27 cellular contexts compared by ENCODE assay signal in the genomic region with DNA sequence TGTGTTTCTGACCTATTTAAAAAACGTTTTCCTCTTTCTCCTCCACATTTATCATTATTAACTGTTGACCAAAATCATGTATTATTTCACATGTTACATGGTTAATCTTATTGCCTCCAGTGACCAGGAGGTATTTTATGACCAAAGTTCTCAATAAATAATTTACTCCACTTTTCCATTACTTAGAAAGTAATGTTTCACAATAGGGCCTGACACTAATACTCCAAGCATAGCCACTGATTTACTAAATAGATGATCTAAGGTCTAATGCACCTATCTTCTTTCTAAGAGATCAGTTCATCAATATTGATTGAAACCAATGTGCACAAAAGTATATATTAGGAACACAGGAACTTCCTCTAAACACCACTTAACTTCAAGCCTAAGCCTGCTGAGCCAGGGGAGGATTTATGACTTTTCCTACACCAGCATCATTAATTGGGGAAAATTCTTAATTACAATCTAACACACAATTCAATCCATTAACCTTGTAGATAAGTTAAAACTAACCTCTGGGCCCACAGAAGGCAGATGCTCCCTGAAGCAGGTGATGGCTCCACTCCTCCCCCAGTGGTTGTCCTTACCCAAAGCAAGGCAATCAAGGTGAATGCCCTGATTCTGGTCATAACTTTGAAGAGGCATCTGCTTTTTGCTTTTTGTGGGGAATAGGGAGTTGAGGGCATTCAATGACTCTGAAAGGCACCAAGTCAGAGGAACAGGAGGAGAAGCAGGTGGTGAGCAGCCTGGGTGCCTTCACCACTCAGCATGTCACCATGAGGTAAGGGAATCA. TPM values are rescaled to one million over a fixed set of nuclear protein-coding genes. Genes with fewer than 3 reads are reported as not detected.
A peak's percentile ranks its signal among the peaks of the same experiment; 100 is the strongest.
DNase-seq lines count a peak whose midpoint lies in the region; ATAC-seq and TF ChIP-seq lines count a peak whose summit lies in the region.
"Had no signal": no experiment of that assay in that cellular context is flagged by ENCODE, and none has a peak within 500 bp of the region (broad histone marks: within the 10 kb centered on the region; RNA-seq: fewer than 3 reads in every experiment).

No MANE protein-coding gene starts in this region.

- no peak overlapping the region for H2BK12ac ChIP-seq in H9 (ENCODE audit: insufficient read length, low read depth, low read length)

- peak; percentile 16 for DNase-seq in DMS53 (lab: John Stamatoyannopoulos, UW)
- DNase-seq in DMS53 treated with DMSO at 0.1 percent for 48 hours (lab: John Stamatoyannopoulos, UW; ENCODE audit: unreplicated experiment): no peak
- no peak for DNase-seq in H9
- DNase-seq in fibroblast of lung (ENCODE audit: low read depth in 2 of 2): no peak
- no peak for DNase-seq in NOMO-1 (lab: John Stamatoyannopoulos, UW; ENCODE audit: unreplicated experiment in 2 of 2)
- no peak for DNase-seq in stimulated activated naive CD8-positive, alpha-beta T cell treated with anti-CD3 and anti-CD28 coated beads, Interleukin-15, Interleukin-2, amounts not matched to agents 100 U/mL and 50 U/mL, for 24 hours
- DNase-seq: activated CD4-positive, alpha-beta memory T cell treated with anti-CD3 and anti-CD28 coated beads for 36 hours; activated CD4-positive, CD25-positive, alpha-beta regulatory T cell treated with anti-CD3 and anti-CD28 coated beads, Interleukin-2, amount 50 U/mL, for 72 hours; activated CD8-positive, alpha-beta memory T cell treated with anti-CD3 and anti-CD28 coated beads, Interleukin-2, amount 50 U/mL, for 48 hours; activated naive CD4-positive, alpha-beta T cell treated with anti-CD3 and anti-CD28 coated beads, Interleukin-2, amount 50 U/mL, for 16 hours; body of pancreas; Calu3; HFFc6; mesendoderm; NCI-H1092; NCI-H1694 treated with DMSO at 0.1 percent for 48 hours; RPMI8226; stimulated activated naive B cell treated with anti-CD40 and anti-IgM and Interleukin-4, amounts not matched to agents 10 μg/mL and 1 μg/mL and 100 μg/mL, for 72 hours; upper lobe of right lung had no signal

- 0 out of 3 replicates have a peak, but pooled peaks have one; percentile 19 for TF ChIP-seq CTCF in H9 (conservative IDR thresholded peaks at IDR 0.05)
- no peak for TF ChIP-seq CTCF in fibroblast of lung (conservative IDR thresholded peaks at IDR 0.05 in 1 of 2, IDR thresholded peaks at IDR 0.05 in 1 of 2; ENCODE audit: low read depth in 1 of 2, low read length in 2 of 2)
- TF ChIP-seq CTCF in nephron (IDR thresholded peaks at IDR 0.05; ENCODE audit: unreplicated experiment in 3 of 3): no peak

- no peak overlapping the region for H3K4ac ChIP-seq in H9 (ENCODE audit: low read depth, low read length)

- H3K23ac ChIP-seq in H9 (ENCODE audit: insufficient read length, low read depth, low read length): no peak overlapping the region

- H4K20me1 ChIP-seq in H9 (ENCODE audit: control insufficient read depth, insufficient read depth, insufficient read length) (no peaks in the 10 kb centered on the region), fibroblast of lung (ENCODE audit: control insufficient read depth, extremely low read depth, insufficient read depth, low read length) (no peaks in the 10 kb centered on the region)

- H3K4me1 ChIP-seq in H9 (ENCODE audit: insufficient read depth, low read length) (0 out of 2 replicates have a peak, but pooled peaks cover 2% of the 10 kb centered on the region), fibroblast of lung (ENCODE audit: control insufficient read depth, extremely low read depth, insufficient read depth, low read length) (peaks cover 17% of the 10 kb centered on the region)

- H2AK5ac ChIP-seq in H9 (ENCODE audit: insufficient read length, low read length): no peak overlapping the region

- peak overlapping the region in 2 of 3 experiments; percentile 15 to 30; a peak in 2 of 7 replicates for H3K27ac Mint-ChIP-seq in H9
- peak overlapping the region; percentile 18 to 59 (median 27) for H3K27ac Mint-ChIP-seq in nephron
- H3K27ac Mint-ChIP-seq: activated CD4-positive, alpha-beta memory T cell treated with anti-CD3 and anti-CD28 coated beads for 36 hours; activated T-helper 2 cell treated with anti-CD3 and anti-CD28 coated beads, Interferon-gamma antibody, Interleukin-2, Interleukin-4, amounts not matched to agents 10 μg/mL and 5 μg/mL and 100 μg/mL, durations not matched to agents 14 hours and 24 hours and 36 hours; HFFc6; stimulated activated naive B cell treated with anti-CD40 and anti-IgM and Interleukin-4, amounts not matched to agents 10 μg/mL and 1 μg/mL and 100 μg/mL, for 72 hours had no signal

- no peak overlapping the region for H4K8ac ChIP-seq in H9 (replicated peaks; ENCODE audit: insufficient read length, low read depth, low read length)

- H3K79me2 ChIP-seq in H9 (ENCODE audit: insufficient read depth, low read length): no peaks in the 10 kb centered on the region; the same call in 1 of the 2 replicates
- peaks cover 54% of the 10 kb centered on the region for H3K79me2 ChIP-seq in fibroblast of lung (ENCODE audit: control insufficient read depth, insufficient read depth, low read length)

- H3K14ac ChIP-seq in H9 (ENCODE audit: insufficient read depth, low read length): no peak overlapping the region

- H3K18ac ChIP-seq in H9 (ENCODE audit: insufficient read length, low read depth, low read length): no peak overlapping the region

- no peak overlapping the region for H3K4me3 ChIP-seq in fibroblast of lung (replicated peaks in 1 of 4; ENCODE audit: control extremely low read depth in 1 of 4, insufficient read depth in 1 of 4, low read depth in 3 of 4, low read length in 4 of 4)
- H3K4me3 ChIP-seq: body of pancreas, K562, prostate gland, upper lobe of right lung had no signal

- no peak overlapping the region for H2AFZ ChIP-seq in H9 (ENCODE audit: low read length)
- H2AFZ ChIP-seq in fibroblast of lung (ENCODE audit: low read length): no peak overlapping the region

- H2BK20ac ChIP-seq in H9 (ENCODE audit: low read depth, low read length, poor library complexity, severe bottlenecking): no peak overlapping the region

- no peak overlapping the region for H2BK5ac ChIP-seq in H9 (ENCODE audit: insufficient read length, low read length)

- H3K56ac ChIP-seq in H9 (ENCODE audit: insufficient read length, low read depth, low read length): no peak overlapping the region

- H3K4me3 Mint-ChIP-seq in H9: no peak overlapping the region
- no peak overlapping the region for H3K4me3 Mint-ChIP-seq in nephron
- H3K4me3 Mint-ChIP-seq: activated CD4-positive, alpha-beta memory T cell treated with anti-CD3 and anti-CD28 coated beads for 36 hours; HFFc6; stimulated activated naive B cell treated with anti-CD40 and anti-IgM and Interleukin-4, amounts not matched to agents 10 μg/mL and 1 μg/mL and 100 μg/mL, for 72 hours had no signal

- H3K27ac ChIP-seq in H9 (ENCODE audit: insufficient read length, low read depth, low read length) (no peak overlapping the region), fibroblast of lung (ENCODE audit: insufficient read depth, low read length) (no peak overlapping the region)
- H3K27ac ChIP-seq: 22Rv1, body of pancreas, C4-2B, neutrophil, prostate gland, upper lobe of right lung had no signal

- H3K4me2 ChIP-seq in H9 (ENCODE audit: insufficient read depth, insufficient read length, low read length): no peak overlapping the region
- peak overlapping the region; percentile 54 for H3K4me2 ChIP-seq in fibroblast of lung (ENCODE audit: extremely low read depth, insufficient read depth, low read length)

- H3K4me1 Mint-ChIP-seq in H9 (peaks cover 4 to 5% of the 10 kb centered on the region in 2 experiments; a peak in 2 of 4 replicates), nephron (peaks cover 56% of the 10 kb centered on the region)
- H3K4me1 Mint-ChIP-seq: stimulated activated naive B cell treated with anti-CD40 and anti-IgM and Interleukin-4, amounts not matched to agents 10 μg/mL and 1 μg/mL and 100 μg/mL, for 72 hours had no signal

- H4K91ac ChIP-seq in H9 (ENCODE audit: insufficient read length, low read depth, low read length): no peak overlapping the region

- no peak overlapping the region for H4K5ac ChIP-seq in H9 (ENCODE audit: insufficient read length, low read depth, low read length)

- no peak overlapping the region for H2BK120ac ChIP-seq in H9 (ENCODE audit: low read depth, low read length, poor library complexity, severe bottlenecking)

- no peak overlapping the region for H2BK15ac ChIP-seq in H9 (ENCODE audit: low read depth, low read length)

- H3K27me3 ChIP-seq in H9 (ENCODE audit: insufficient read depth, low read length): no peaks in the 10 kb centered on the region
- H3K27me3 ChIP-seq in fibroblast of lung (ENCODE audit: control insufficient read depth, insufficient read depth, low read length): no peaks in the 10 kb centered on the region
- H3K27me3 ChIP-seq: body of pancreas, neutrophil, upper lobe of right lung had no signal

- H3T11ph ChIP-seq in H9 (ENCODE audit: low read length): no peak overlapping the region

- no peaks in the 10 kb centered on the region for H3K79me1 ChIP-seq in H9 (ENCODE audit: insufficient read depth, low read depth, low read length, poor library complexity, severe bottlenecking)

- H3K23me2 ChIP-seq in H9 (ENCODE audit: insufficient read length, low read depth, low read length, poor library complexity, severe bottlenecking): no peaks in the 10 kb centered on the region

- WGBS in H9 (ENCODE audit: extremely low coverage, insufficient read length, low lambda C conversion rate): no CpG with 5 or more reads among the region's 1 CpG

- H3K9ac ChIP-seq in H9 (ENCODE audit: extremely low read depth, insufficient read length, low read length) (no peak overlapping the region), fibroblast of lung (ENCODE audit: insufficient read depth, low read length) (peak overlapping the region; percentile 5)

- no peak for ATAC-seq in HG03565 (IDR thresholded peaks at IDR 0.05; ENCODE audit: unreplicated experiment)
- ATAC-seq in stimulated activated naive CD8-positive, alpha-beta T cell treated with anti-CD3 and anti-CD28 coated beads, Interleukin-15, Interleukin-2, amounts not matched to agents 100 U/mL and 50 U/mL, for 24 hours: no peak
- ATAC-seq: body of pancreas; K562; stimulated activated naive B cell treated with anti-CD40 and anti-IgM and Interleukin-4, amounts not matched to agents 10 μg/mL and 1 μg/mL and 100 μg/mL, for 72 hours; upper lobe of right lung had no signal

- no peaks in the 10 kb centered on the region for H3K9me3 ChIP-seq in H9 (ENCODE audit: control insufficient read depth, low read depth, low read length)
- H3K9me3 ChIP-seq in fibroblast of lung (ENCODE audit: control insufficient read depth, insufficient read depth, low read depth, low read length): no peaks in the 10 kb centered on the region
- H3K9me3 ChIP-seq: body of pancreas, neutrophil, prostate gland, upper lobe of right lung had no signal

- H3K36me3 ChIP-seq in fibroblast of lung (ENCODE audit: control insufficient read depth, insufficient read depth, low read length): no peaks in the 10 kb centered on the region
- H3K36me3 ChIP-seq: neutrophil, prostate gland, upper lobe of right lung had no signal

- H3K9me3 Mint-ChIP-seq in H9 (no peaks in the 10 kb centered on the region), nephron (no peaks in the 10 kb centered on the region)
- H3K9me3 Mint-ChIP-seq: activated CD4-positive, alpha-beta memory T cell treated with anti-CD3 and anti-CD28 coated beads for 36 hours; activated T-helper 2 cell treated with anti-CD3 and anti-CD28 coated beads, Interferon-gamma antibody, Interleukin-2, Interleukin-4, amounts not matched to agents 10 μg/mL and 5 μg/mL and 100 μg/mL, durations not matched to agents 14 hours and 24 hours and 36 hours; HFFc6; stimulated activated naive B cell treated with anti-CD40 and anti-IgM and Interleukin-4, amounts not matched to agents 10 μg/mL and 1 μg/mL and 100 μg/mL, for 72 hours had no signal

- H3K27me3 Mint-ChIP-seq in H9 (ENCODE audit: low read depth) (no peaks in the 10 kb centered on the region), nephron (ENCODE audit: low read depth) (no peaks in the 10 kb centered on the region)
- H3K27me3 Mint-ChIP-seq: activated CD4-positive, alpha-beta memory T cell treated with anti-CD3 and anti-CD28 coated beads for 36 hours had no signal

- H3K36me3 Mint-ChIP-seq in H9 (ENCODE audit: insufficient read depth in 1 of 3, low read depth in 3 of 3) (no peaks in the 10 kb centered on the region; a peak in 1 of 7 replicates), nephron (ENCODE audit: low read depth) (peaks cover 7% of the 10 kb centered on the region)
- H3K36me3 Mint-ChIP-seq: activated CD4-positive, alpha-beta memory T cell treated with anti-CD3 and anti-CD28 coated beads for 36 hours; stimulated activated naive B cell treated with anti-CD40 and anti-IgM and Interleukin-4, amounts not matched to agents 10 μg/mL and 1 μg/mL and 100 μg/mL, for 72 hours had no signal

RNA-seq across cellular contexts. Expression of gene RBMS1, which starts 33.9 kb away (rescaled TPM):
- 75.8 and 77.5 TPM in 2 replicates for total RNA-seq in H9 (2021)
- 76.8 and 77.3 TPM in 2 replicates for total RNA-seq in fibroblast of lung
- 146 and 152 TPM in 2 replicates for polyA plus RNA-seq in fibroblast of lung
- 61.8 and 72.9 TPM in 2 replicates for polyA plus RNA-seq in fibroblast of lung (2012)
- 42.3 and 48.2 TPM in 2 replicates for polyA minus RNA-seq in fibroblast of lung (ENCODE audit: low replicate concordance)
